14 cellular contexts compared by ENCODE assay signal in genomic region chr17:28500712-28501379, GRCh38. TPM values are rescaled to one million over a fixed set of nuclear protein-coding genes. Genes with fewer than 3 reads are reported as not detected.
DNase-seq lines count a peak whose midpoint lies in the region; ATAC-seq and TF ChIP-seq lines count a peak whose summit lies in the region.
"Had no signal": no experiment of that assay in that cellular context is flagged by ENCODE, and none has a peak within 500 bp of the region (broad histone marks: within the 10 kb centered on the region; RNA-seq: fewer than 3 reads in every experiment).

No MANE protein-coding gene starts in this region.

- peaks cover 3 to 6% (median 5%) of the 10 kb centered on the region in 3 donors for H3K27me3 Mint-ChIP-seq in CD14-positive monocyte (ENCODE audit: low read depth in 3 of 3)

- ATAC-seq in GM18517 (IDR thresholded peaks at IDR 0.05; ENCODE audit: unreplicated experiment) (peak; percentile 43), HG02678 (IDR thresholded peaks at IDR 0.05; ENCODE audit: unreplicated experiment) (peak; percentile 62)
- ATAC-seq: activated CD8-positive, alpha-beta T cell treated with anti-CD3 and anti-CD28 coated beads, Interleukin-2, amount 10 ng/mL, durations not matched to agents 7 days and 5 days had no signal

- intact Hi-C loops in CD14-positive monocyte (cut with micrococcal nuclease) (no loop called here), esophagus muscularis mucosa (cut with DNase I) (no loop called here), esophagus squamous epithelium (cut with DNase I) (no loop called here)

- H3K4me1 Mint-ChIP-seq in CD14-positive monocyte, result peaks cover 1% of the 10 kb centered on the region
- H3K4me1 Mint-ChIP-seq: natural killer cell had no signal

- peak; percentile 38 for DNase-seq in Ammon's horn (ENCODE audit: low spot score)
- DNase-seq in SJCRH30, result peak; percentile 30 to 42
- DNase-seq in stimulated activated CD4-positive, alpha-beta T cell treated with anti-CD3 and anti-CD28 coated beads, Interleukin-2, amount 100 ng/mL, for 24 hours, result no peak
- no peak for DNase-seq in CD14-positive monocyte (ENCODE audit: low spot score)
- DNase-seq in esophagus muscularis mucosa (ENCODE audit: extremely low spot score), result no peak
- no peak for DNase-seq in esophagus squamous epithelium (lab: John Stamatoyannopoulos, UW)
- DNase-seq: activated CD8-positive, alpha-beta T cell treated with anti-CD3 and anti-CD28 coated beads, Interleukin-2, amount 10 ng/mL, durations not matched to agents 7 days and 5 days; natural killer cell; NCI-H1092 treated with DMSO at 0.1 percent for 48 hours; SHP77 treated with DMSO at 0.1 percent for 48 hours; stimulated activated CD4-positive, alpha-beta T cell treated with anti-CD3 and anti-CD28 coated beads, Interleukin-2, amount 100 ng/mL, for 48 hours had no signal

- H3K9me3 ChIP-seq in SJCRH30 (replicated peaks), result no peaks in the 10 kb centered on the region
- no peaks in the 10 kb centered on the region for H3K9me3 ChIP-seq in esophagus muscularis mucosa
- H3K9me3 ChIP-seq in esophagus squamous epithelium, result no peaks in the 10 kb centered on the region

- TF ChIP-seq POLR2A in esophagus muscularis mucosa (IDR thresholded peaks at IDR 0.05; ENCODE audit: low read depth), result no peak
- TF ChIP-seq POLR2A in esophagus squamous epithelium (IDR thresholded peaks at IDR 0.05), result no peak

- H3K4me1 ChIP-seq in SJCRH30 (peaks cover 8% of the 10 kb centered on the region; the same call in 1 of the 2 replicates), esophagus muscularis mucosa (peaks cover 0 to 6% (median 0%) of the 10 kb centered on the region in 4 donors), esophagus squamous epithelium (peaks cover 3 to 65% (median 18%) of the 10 kb centered on the region in 3 donors)

- TF ChIP-seq EP300 in esophagus muscularis mucosa (IDR thresholded peaks at IDR 0.05), result no peak

- no peak overlapping the region for H3K27ac Mint-ChIP-seq in CD14-positive monocyte
- H3K27ac Mint-ChIP-seq: activated CD8-positive, alpha-beta T cell treated with anti-CD3 and anti-CD28 coated beads, Interleukin-2, amount 10 ng/mL, durations not matched to agents 7 days and 5 days; natural killer cell had no signal

- H3K27me3 ChIP-seq in SJCRH30 (peaks cover 39% of the 10 kb centered on the region), esophagus muscularis mucosa (peaks cover 0 to 23% (median 0%) of the 10 kb centered on the region in 4 donors), esophagus squamous epithelium (peaks cover 0 to 10% (median 0%) of the 10 kb centered on the region in 4 donors)

- H3K36me3 ChIP-seq in SJCRH30 (no peaks in the 10 kb centered on the region), esophagus muscularis mucosa (no peaks in the 10 kb centered on the region), esophagus squamous epithelium (no peaks in the 10 kb centered on the region)

- TF ChIP-seq CTCF in CD14-positive monocyte (IDR thresholded peaks at IDR 0.05) (no peak), esophagus muscularis mucosa (IDR thresholded peaks at IDR 0.05) (no peak), esophagus squamous epithelium (IDR thresholded peaks at IDR 0.05) (no peak)

- H3K36me3 Mint-ChIP-seq in CD14-positive monocyte, result no peaks in the 10 kb centered on the region
- H3K36me3 Mint-ChIP-seq: natural killer cell had no signal

- no peak overlapping the region for H3K4me3 Mint-ChIP-seq in CD14-positive monocyte
- H3K4me3 Mint-ChIP-seq: activated CD8-positive, alpha-beta T cell treated with anti-CD3 and anti-CD28 coated beads, Interleukin-2, amount 10 ng/mL, durations not matched to agents 7 days and 5 days; natural killer cell had no signal

- no peaks in the 10 kb centered on the region for H3K9me3 Mint-ChIP-seq in CD14-positive monocyte
- H3K9me3 Mint-ChIP-seq: natural killer cell had no signal

- WGBS in esophagus muscularis mucosa, result 58% methylated on average over 13 of the region's 13 CpGs
- 43 to 61% methylated on average over 7 to 8 of the region's 13 CpGs for WGBS in esophagus squamous epithelium, 2 donors

- H3K27ac ChIP-seq in SJCRH30 (no peak overlapping the region), esophagus muscularis mucosa (replicated peaks in 1 of 4) (no peak overlapping the region), esophagus squamous epithelium (peak overlapping the region in 1 of 4 donors; percentile 9)

- H3K4me3 ChIP-seq in SJCRH30 (no peak overlapping the region), esophagus muscularis mucosa (no peak overlapping the region), esophagus squamous epithelium (no peak overlapping the region)

RNA-seq across cellular contexts. Expression of gene FOXN1, which starts 5.3 kb away (rescaled TPM):
- not detected in 2 replicates for total RNA-seq in SJCRH30 (2014; rRNA removed; shearing (Covaris generic))
- not detected for polyA plus RNA-seq in CD14-positive monocyte
- total RNA-seq in esophagus muscularis mucosa (not detected), esophagus squamous epithelium (10 to 100 TPM; 10.5 to 17.0 (median 14.8) TPM)
- total RNA-seq: activated CD8-positive, alpha-beta T cell treated with anti-CD3 and anti-CD28 coated beads, Interleukin-2, amount 10 ng/mL, durations not matched to agents 7 days and 5 days; natural killer cell had no signal

RNA-seq across cellular contexts. Expression of gene SLC13A2, which starts 27.4 kb away (rescaled TPM):
- not detected in 2 replicates for total RNA-seq in SJCRH30 (2014; rRNA removed; shearing (Covaris generic))
- not detected for polyA plus RNA-seq in CD14-positive monocyte
- total RNA-seq in esophagus muscularis mucosa (not detected), esophagus squamous epithelium (not detected)
- total RNA-seq: activated CD8-positive, alpha-beta T cell treated with anti-CD3 and anti-CD28 coated beads, Interleukin-2, amount 10 ng/mL, durations not matched to agents 7 days and 5 days; natural killer cell; urinary bladder had no signal

RNA-seq across cellular contexts. Expression of gene UNC119, which starts 51.6 kb away (rescaled TPM):
- total RNA-seq in SJCRH30 (2014; rRNA removed; shearing (Covaris generic)), result 53.7 and 58.7 TPM in 2 replicates
- polyA plus RNA-seq in CD14-positive monocyte, result 10 to 100 TPM; 77.5 to 80.2 TPM
- 10 to 100 TPM; 16.1 to 36.3 (median 23.2) TPM for total RNA-seq in esophagus muscularis mucosa
- 10 to 100 TPM; 17.4 to 25.3 (median 21.1) TPM for total RNA-seq in esophagus squamous epithelium

Comparison
In these comparisons a context has a peak if more than half of its experiments do, and no peak if none do; other contexts are left out.
1. DNase-seq: peak in Ammon's horn (single experiment) and SJCRH30 (2 of 2); none in stimulated activated CD4-positive, alpha-beta T cell treated with anti-CD3 and anti-CD28 coated beads, Interleukin-2, amount 100 ng/mL, for 24 hours (0 of 2), CD14-positive monocyte (single experiment), esophagus muscularis mucosa (single experiment) and esophagus squamous epithelium (single experiment).
2. RNA of gene FOXN1, which starts 5.3 kb away (total RNA-seq): 10.5 to 17.0 TPM in esophagus squamous epithelium; not detected in SJCRH30 and not detected in esophagus muscularis mucosa; every median in the first group is over 10 times any median in the second.